Comparison of ENCODE assay signal across 1 cellular context in the genomic region with DNA sequence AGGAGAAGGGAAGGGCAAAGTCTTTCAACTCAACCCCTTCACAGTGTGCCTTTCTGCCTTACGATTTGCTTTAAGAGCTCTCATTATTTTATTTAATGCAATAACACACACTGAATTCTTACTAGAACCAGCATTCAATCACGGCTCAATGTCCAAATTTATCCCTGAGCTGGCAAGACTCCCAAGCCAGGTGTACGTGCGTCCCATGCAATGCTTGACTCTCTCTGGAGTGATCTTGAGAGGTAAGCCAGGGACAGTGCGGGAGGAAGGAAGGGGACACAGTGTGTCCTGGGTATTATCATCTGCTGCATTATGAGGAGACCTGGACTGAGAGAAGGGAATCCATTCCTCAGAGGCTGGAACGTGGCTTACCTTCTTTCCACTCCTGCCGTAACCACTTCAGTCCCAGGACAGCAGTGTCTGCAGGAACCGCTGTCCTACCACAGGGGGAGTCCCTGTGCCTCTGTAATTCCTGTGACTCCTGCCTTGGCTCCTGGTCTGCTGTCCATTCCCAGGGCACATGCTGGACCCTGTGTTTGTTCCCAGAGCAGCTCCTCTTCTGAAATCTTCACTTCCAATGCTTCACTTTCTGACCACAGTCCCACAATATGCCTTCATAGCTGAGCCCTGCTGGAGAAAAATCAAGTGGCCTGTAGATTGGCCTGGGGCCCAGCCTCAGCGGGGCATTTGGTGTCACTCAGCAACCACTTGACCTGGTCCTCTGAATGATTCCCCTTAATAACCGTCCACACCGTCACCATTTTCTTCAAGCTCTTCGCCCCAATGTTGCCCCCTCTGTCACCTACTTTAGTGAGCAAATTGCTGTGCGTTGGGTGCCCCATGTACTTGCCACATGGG.
TF ChIP-seq lines count a peak whose summit lies in the region.

No MANE protein-coding gene starts in this region.

TF ChIP-seq in HCT116, 20 proteins besides CTCF, POLR2A, EP300 and RAD21:
- TF ChIP-seq, protein P1, sequence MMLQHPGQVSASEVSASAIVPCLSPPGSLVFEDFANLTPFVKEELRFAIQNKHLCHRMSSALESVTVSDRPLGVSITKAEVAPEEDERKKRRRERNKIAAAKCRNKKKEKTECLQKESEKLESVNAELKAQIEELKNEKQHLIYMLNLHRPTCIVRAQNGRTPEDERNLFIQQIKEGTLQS (IDR thresholded peaks at IDR 0.05) = no peak
- TF ChIP-seq, protein P2, sequence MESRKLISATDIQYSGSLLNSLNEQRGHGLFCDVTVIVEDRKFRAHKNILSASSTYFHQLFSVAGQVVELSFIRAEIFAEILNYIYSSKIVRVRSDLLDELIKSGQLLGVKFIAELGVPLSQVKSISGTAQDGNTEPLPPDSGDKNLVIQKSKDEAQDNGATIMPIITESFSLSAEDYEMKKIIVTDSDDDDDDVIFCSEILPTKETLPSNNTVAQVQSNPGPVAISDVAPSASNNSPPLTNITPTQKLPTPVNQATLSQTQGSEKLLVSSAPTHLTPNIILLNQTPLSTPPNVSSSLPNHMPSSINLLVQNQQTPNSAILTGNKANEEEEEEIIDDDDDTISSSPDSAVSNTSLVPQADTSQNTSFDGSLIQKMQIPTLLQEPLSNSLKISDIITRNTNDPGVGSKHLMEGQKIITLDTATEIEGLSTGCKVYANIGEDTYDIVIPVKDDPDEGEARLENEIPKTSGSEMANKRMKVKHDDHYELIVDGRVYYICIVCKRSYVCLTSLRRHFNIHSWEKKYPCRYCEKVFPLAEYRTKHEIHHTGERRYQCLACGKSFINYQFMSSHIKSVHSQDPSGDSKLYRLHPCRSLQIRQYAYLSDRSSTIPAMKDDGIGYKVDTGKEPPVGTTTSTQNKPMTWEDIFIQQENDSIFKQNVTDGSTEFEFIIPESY (IDR thresholded peaks at IDR 0.05; ENCODE audit: extremely low read depth, insufficient replicate concordance, low read length) = no peak
- TF ChIP-seq EZH2phosphoT487 (IDR thresholded peaks at IDR 0.05; ENCODE audit: borderline replicate concordance) (no peak), ZNF274 (IDR thresholded peaks at IDR 0.05; ENCODE audit: low read depth, low read length) (no peak), TCF7L2 (IDR thresholded peaks at IDR 0.05; ENCODE audit: borderline replicate concordance, extremely low read depth, insufficient read depth, insufficient read length) (no peak), EZH2 (IDR thresholded peaks at IDR 0.05) (no peak), ELF1 (IDR thresholded peaks at IDR 0.05; ENCODE audit: borderline replicate concordance, low read depth) (no peak), EGR1 (IDR thresholded peaks at IDR 0.05; ENCODE audit: low read depth) (no peak), CEBPB (IDR thresholded peaks at IDR 0.05; ENCODE audit: low read depth) (no peak), FOSL1 (IDR thresholded peaks at IDR 0.05; ENCODE audit: low read depth) (no peak), SP1 (IDR thresholded peaks at IDR 0.05; ENCODE audit: low read depth) (no peak), POLR2AphosphoS5 (IDR thresholded peaks at IDR 0.05; ENCODE audit: low read depth, low read length) (no peak), ZFX (IDR thresholded peaks at IDR 0.05) (no peak), CBX3 (IDR thresholded peaks at IDR 0.05; ENCODE audit: low read depth) (no peak)
- TF ChIP-seq, protein P3, sequence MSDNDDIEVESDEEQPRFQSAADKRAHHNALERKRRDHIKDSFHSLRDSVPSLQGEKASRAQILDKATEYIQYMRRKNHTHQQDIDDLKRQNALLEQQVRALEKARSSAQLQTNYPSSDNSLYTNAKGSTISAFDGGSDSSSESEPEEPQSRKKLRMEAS (IDR thresholded peaks at IDR 0.05) = no peak
TF ChIP-seq in HCT116: peak in this region for 0.
